1 cellular context compared by ENCODE assay signal in genomic region chr14:95346820-95347219, GRCh38.
TF ChIP-seq lines count a peak whose summit lies in the region.

No MANE protein-coding gene starts in this region.

TF ChIP-seq in GM23338, 12 proteins besides CTCF, POLR2A, EP300 and RAD21:
- TF ChIP-seq JUNB (IDR thresholded peaks at IDR 0.05; ENCODE audit: unreplicated experiment), result no peak
- TF ChIP-seq EZH2phosphoT487 (IDR thresholded peaks at IDR 0.05; ENCODE audit: unreplicated experiment), result no peak
- TF ChIP-seq ETS1 (IDR thresholded peaks at IDR 0.05), result no peak
- no peak for TF ChIP-seq ZNF462 (CRISPR knock-in tag; IDR thresholded peaks at IDR 0.05)
- TF ChIP-seq ZNF331 (CRISPR knock-in tag; IDR thresholded peaks at IDR 0.05; ENCODE audit: low read depth), result no peak
- TF ChIP-seq CREB1 (CRISPR knock-in tag; IDR thresholded peaks at IDR 0.05; ENCODE audit: low read depth), result no peak
- TF ChIP-seq ZNF114 (CRISPR knock-in tag; IDR thresholded peaks at IDR 0.05), result no peak
- TF ChIP-seq STAT1 (IDR thresholded peaks at IDR 0.05; ENCODE audit: unreplicated experiment), result no peak
- TF ChIP-seq REST (IDR thresholded peaks at IDR 0.05; ENCODE audit: unreplicated experiment), result no peak
